7 cellular contexts compared by ENCODE assay signal in the genomic region with DNA sequence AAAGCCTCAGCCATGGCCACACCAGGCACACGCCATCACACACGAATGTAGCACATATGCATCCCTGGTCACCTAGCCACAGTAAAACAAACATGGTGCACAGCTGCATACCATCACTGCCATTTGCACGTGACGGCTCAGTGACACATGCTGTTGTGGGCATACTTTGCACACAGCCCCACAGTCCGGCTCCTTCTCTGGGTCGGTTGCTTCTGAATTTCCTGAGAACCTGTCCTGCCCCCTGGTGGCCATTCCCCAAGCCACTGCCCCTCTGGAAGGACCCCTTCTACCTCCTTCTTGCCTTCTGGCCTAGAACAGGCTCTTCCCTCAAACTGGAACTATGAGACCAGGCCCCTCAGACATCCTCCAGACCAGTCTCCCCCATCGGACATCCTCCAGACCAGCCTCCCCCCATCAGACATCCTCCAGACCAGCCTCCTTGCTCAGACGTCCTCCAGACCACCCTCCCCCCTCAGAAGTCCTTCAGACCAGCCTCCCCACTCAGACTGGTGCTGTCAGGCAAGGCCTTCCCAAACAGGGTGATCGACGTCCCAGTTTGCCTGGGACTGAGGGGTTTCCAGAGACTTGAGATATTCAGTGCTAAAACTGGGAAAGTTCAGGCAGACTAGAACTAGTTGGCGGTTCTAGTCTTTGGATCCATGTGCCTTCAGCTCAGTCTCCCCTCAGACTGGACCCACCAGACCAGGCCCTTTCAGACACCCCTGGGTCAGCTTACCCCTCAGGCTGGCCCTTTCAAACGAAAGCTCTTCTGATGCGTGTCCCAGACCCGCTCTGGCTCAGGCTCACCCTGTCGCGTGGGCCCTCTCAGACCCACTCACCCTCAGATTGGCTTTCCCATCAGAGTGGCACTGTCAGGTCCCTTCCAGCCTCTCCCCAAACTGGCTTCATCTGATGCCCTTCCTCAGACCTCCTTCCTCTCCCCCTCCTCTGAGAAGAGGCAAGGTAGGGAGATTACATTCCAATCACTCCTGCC. TPM values are rescaled to one million over a fixed set of nuclear protein-coding genes. Genes with fewer than 3 reads are reported as not detected.
DNase-seq lines count a peak whose midpoint lies in the region; ATAC-seq and TF ChIP-seq lines count a peak whose summit lies in the region.

No MANE protein-coding gene starts in this region.

- peak; percentile 65 for TF ChIP-seq CTCF in GM12865 (IDR thresholded peaks at IDR 0.05; ENCODE audit: insufficient read depth, low read depth, low read length, missing control alignments)

- ATAC-seq in GM21619 (IDR thresholded peaks at IDR 0.05; ENCODE audit: unreplicated experiment), result no peak

- H3K4me3 ChIP-seq in GM12865 (ENCODE audit: low read depth, low read length), result no peak overlapping the region

- DNase-seq in GM12865 (ENCODE audit: low read depth) (peak; percentile 75), NCI-H1694 (lab: John Stamatoyannopoulos, UW) (peak; percentile 67), lung microvascular endothelial cell (ENCODE audit: low read depth in 2 of 2) (peak; percentile 73 to 84)
- peak; percentile 35 to 54 for DNase-seq in activated CD4-positive, alpha-beta T cell treated with anti-CD3 and anti-CD28 coated beads for 24 hours (ENCODE audit: low read depth in 2 of 2)
- peak; percentile 14 for DNase-seq in effector CD4-positive, alpha-beta T cell
- peak; percentile 45 for DNase-seq in stimulated activated CD8-positive, alpha-beta memory T cell treated with anti-CD3 and anti-CD28 coated beads, Interleukin-4, amount 100 ng/mL, for 24 hours (ENCODE audit: low read depth)

RNA-seq across cellular contexts. Expression of gene ENHO, which starts 24.3 kb away (rescaled TPM):
- not detected in 2 replicates for total RNA-seq in lung microvascular endothelial cell

RNA-seq across cellular contexts. Expression of gene CNTFR, which starts 42.4 kb away (rescaled TPM):
- total RNA-seq in lung microvascular endothelial cell, result not detected in 2 replicates

Comparison
In these comparisons a context has a peak if more than half of its experiments do, and no peak if none do; other contexts are left out.
1. DNase-seq: peak in every context shown above with its lines; median percentile 78 in lung microvascular endothelial cell; 75 in GM12865; 67 in NCI-H1694; 45 in stimulated activated CD8-positive, alpha-beta memory T cell treated with anti-CD3 and anti-CD28 coated beads, Interleukin-4, amount 100 ng/mL, for 24 hours; 44 in activated CD4-positive, alpha-beta T cell treated with anti-CD3 and anti-CD28 coated beads for 24 hours; 14 in effector CD4-positive, alpha-beta T cell.